8 cellular contexts compared by ENCODE assay signal in genomic region chr14:74867673-74868072, GRCh38. TPM values are rescaled to one million over a fixed set of nuclear protein-coding genes. Genes with fewer than 3 reads are reported as not detected.
A peak's percentile ranks its signal among the peaks of the same experiment; 100 is the strongest.
DNase-seq lines count a peak whose midpoint lies in the region; ATAC-seq, FAIRE-seq and TF ChIP-seq lines count a peak whose summit lies in the region.

No MANE protein-coding gene starts in this region.

- H3K27ac ChIP-seq in heart right ventricle (no peak overlapping the region), kidney (ENCODE audit: low read depth in 2 of 2, low read length in 2 of 2) (no peak overlapping the region)

- H3K9ac ChIP-seq in kidney (ENCODE audit: low read length in 2 of 2) = no peak overlapping the region

- no peaks in the 10 kb centered on the region for H3K36me3 ChIP-seq in heart right ventricle
- H3K36me3 ChIP-seq in kidney (ENCODE audit: control insufficient read depth in 1 of 2, insufficient read depth in 2 of 2, low read length in 2 of 2) = no peaks in the 10 kb centered on the region

- peak; percentile 69 for DNase-seq in NCI-H446 treated with DMSO at 0.1 percent for 48 hours (lab: John Stamatoyannopoulos, UW)
- peak; percentile 56 to 70 for DNase-seq in activated T-cell treated with anti-CD3 and anti-CD28 coated beads, Interleukin-2, amount 50 U/mL, for 48 hours
- DNase-seq in heart right ventricle = peak in 1 of 2 donors; percentile 20
- peak; percentile 47 to 50 for DNase-seq in stimulated activated CD8-positive, alpha-beta memory T cell treated with anti-CD3 and anti-CD28 coated beads, Interleukin-7, amount 100 ng/mL, for 4 hours (ENCODE audit: low read depth in 2 of 2)
- DNase-seq in kidney = no peak
- DNase-seq in DMS114 treated with DMSO at 0.1 percent for 48 hours (lab: John Stamatoyannopoulos, UW; ENCODE audit: unreplicated experiment) = no peak
- DNase-seq in mesenteric fat pad (ENCODE audit: low spot score) = no peak
- no peak for DNase-seq in HuH-7.5 (ENCODE audit: low spot score)

- no peak for FAIRE-seq in kidney (lab: Jason Lieb, UNC)

- TF ChIP-seq CTCF in heart right ventricle (IDR thresholded peaks at IDR 0.05) (no peak), kidney (IDR thresholded peaks at IDR 0.05; ENCODE audit: borderline replicate concordance, extremely low read depth, insufficient read depth) (no peak)

- ATAC-seq in heart right ventricle = peak in 5 of 8 donors; percentile 23 to 81 (median 42)

- H3K4me1 ChIP-seq in heart right ventricle (peaks cover 0 to 6% (median 0%) of the 10 kb centered on the region in 9 donors), kidney (ENCODE audit: control insufficient read depth in 1 of 2, insufficient read depth in 1 of 2, low read depth in 1 of 2, low read length in 2 of 2) (no peaks in the 10 kb centered on the region)

- intact Hi-C loops in heart right ventricle (cut with DNase I) = loop anchor here in 1 of 10 donors (10.0 kb wide), 1 partner anchor 217 kb away; no protein-coding TSS in a partner anchor
- intact Hi-C loops in kidney (cut with DNase I) = no loop called here

- H3K27me3 ChIP-seq in heart right ventricle = no peaks in the 10 kb centered on the region

- H3K9me3 ChIP-seq in heart right ventricle = no peaks in the 10 kb centered on the region
- no peaks in the 10 kb centered on the region for H3K9me3 ChIP-seq in kidney (ENCODE audit: control insufficient read depth in 1 of 2, low read length in 2 of 2)

- no peak overlapping the region for H3K4me3 ChIP-seq in heart right ventricle
- H3K4me3 ChIP-seq in kidney (ENCODE audit: low read length in 2 of 2) = no peak overlapping the region

- WGBS in heart right ventricle, 2 donors = 50 to 54% methylated on average over 5 of the region's 5 CpGs

RNA-seq across cellular contexts. Expression of gene PROX2, which starts 8.3 kb away (rescaled TPM):
- total RNA-seq in heart right ventricle = not detected
- polyA plus RNA-seq in heart right ventricle = not detected
- not detected for total RNA-seq in kidney
- polyA plus RNA-seq in kidney (ENCODE audit: insufficient read depth, low read depth, low replicate concordance) = not detected
- total RNA-seq in mesenteric fat pad = not detected

RNA-seq across cellular contexts. Expression of gene DLST, which starts 14.0 kb away (rescaled TPM):
- 100 to 1,000 TPM; 179 to 273 (median 227) TPM for total RNA-seq in heart right ventricle
- 10 to 100 TPM; 52.5 to 96.0 TPM for polyA plus RNA-seq in heart right ventricle
- total RNA-seq in kidney = 98.6 TPM
- 112 TPM for polyA plus RNA-seq in kidney (ENCODE audit: insufficient read depth, low read depth, low replicate concordance)
- 143 TPM for total RNA-seq in mesenteric fat pad

RNA-seq across cellular contexts. Expression of gene RPS6KL1, which starts 55.4 kb away (rescaled TPM):
- total RNA-seq in heart right ventricle = 10 to 100 TPM; 14.5 to 27.0 (median 21.9) TPM
- 10 to 100 TPM; 10.3 to 27.1 TPM for polyA plus RNA-seq in heart right ventricle
- total RNA-seq in kidney = 7.9 TPM
- 3.7 TPM for polyA plus RNA-seq in kidney (ENCODE audit: insufficient read depth, low read depth, low replicate concordance)
- total RNA-seq in mesenteric fat pad = 23.6 TPM

Comparison
In these comparisons a context has a peak if more than half of its experiments do, and no peak if none do; other contexts are left out.
1. DNase-seq: peak in NCI-H446 treated with DMSO at 0.1 percent for 48 hours (single experiment), activated T-cell treated with anti-CD3 and anti-CD28 coated beads, Interleukin-2, amount 50 U/mL, for 48 hours (2 of 2) and stimulated activated CD8-positive, alpha-beta memory T cell treated with anti-CD3 and anti-CD28 coated beads, Interleukin-7, amount 100 ng/mL, for 4 hours (2 of 2); none in kidney (single experiment), DMS114 treated with DMSO at 0.1 percent for 48 hours (single experiment), mesenteric fat pad (single experiment) and HuH-7.5 (single experiment).